ENCODE assay signal across 28 cellular contexts in genomic region chrX:41887691-41888090, GRCh38.
"Had no signal": no experiment of that assay in that cellular context is flagged by ENCODE, and none has a peak within 500 bp of the region (broad histone marks: within the 10 kb centered on the region; RNA-seq: fewer than 3 reads in every experiment).

No MANE protein-coding gene starts in this region.

- H3K36me3 Mint-ChIP-seq: immature natural killer cell; naive B cell; stimulated activated memory B cell treated with anti-CD40 and anti-IgM and Interleukin-4, amounts not matched to agents 10 μg/mL and 1 μg/mL and 100 μg/mL, for 72 hours had no signal

- FAIRE-seq: pancreas, small intestine had no signal

- H3K4me1 ChIP-seq: pancreas, psoas muscle, sigmoid colon, testis, transverse colon had no signal

- H3K27ac Mint-ChIP-seq: activated CD8-positive, alpha-beta memory T cell treated with anti-CD3 and anti-CD28 coated beads, Interleukin-2, amount 10 ng/mL, durations not matched to agents 7 days and 5 days; activated naive CD8-positive, alpha-beta T cell treated with anti-CD3 and anti-CD28 coated beads, Interleukin-2, amount 10 ng/mL, durations not matched to agents 7 days and 5 days; immature natural killer cell; mesothelial cell of epicardium; stimulated activated memory B cell treated with anti-CD40 and anti-IgM and Interleukin-4, amounts not matched to agents 10 μg/mL and 1 μg/mL and 100 μg/mL, for 72 hours; T-helper 17 cell had no signal

- H3K9me3 ChIP-seq: pancreas, psoas muscle, sigmoid colon, testis, transverse colon had no signal

- H3K27ac ChIP-seq: brain microvascular endothelial cell, pancreas, psoas muscle, sigmoid colon, testis, transverse colon, WERI-Rb-1 had no signal

- H3K4me1 Mint-ChIP-seq: mesothelial cell of epicardium, neural crest cell had no signal

- DNase-seq: activated CD4-positive, alpha-beta T cell treated with anti-CD3 and anti-CD28 coated beads, Interleukin-2, amount 50 U/mL, for 48 hours; activated CD8-positive, alpha-beta memory T cell treated with anti-CD3 and anti-CD28 coated beads, Interleukin-2, amount 10 ng/mL, durations not matched to agents 7 days and 5 days; activated naive CD8-positive, alpha-beta T cell treated with anti-CD3 and anti-CD28 coated beads, Interleukin-2, amount 10 ng/mL, durations not matched to agents 7 days and 5 days; amniotic stem cell; brain microvascular endothelial cell; cortex of kidney; effector memory CD8-positive, alpha-beta T cell; foreskin fibroblast; head of caudate nucleus; hypothalamus; immature natural killer cell; kidney; left colon; naive B cell; nucleus accumbens; pancreas; psoas muscle; sigmoid colon; small intestine; stimulated activated CD4-positive, alpha-beta T cell treated with anti-CD3 and anti-CD28 coated beads, Interleukin-4, amount 100 ng/mL, for 24 hours; T-helper 17 cell; T1000; testis; transverse colon; WERI-Rb-1 had no signal

- H3K36me3 ChIP-seq: brain microvascular endothelial cell, pancreas, sigmoid colon, transverse colon, WERI-Rb-1 had no signal

- H3K27me3 Mint-ChIP-seq: activated CD8-positive, alpha-beta memory T cell treated with anti-CD3 and anti-CD28 coated beads, Interleukin-2, amount 10 ng/mL, durations not matched to agents 7 days and 5 days; activated naive CD8-positive, alpha-beta T cell treated with anti-CD3 and anti-CD28 coated beads, Interleukin-2, amount 10 ng/mL, durations not matched to agents 7 days and 5 days; effector memory CD8-positive, alpha-beta T cell; naive B cell; stimulated activated memory B cell treated with anti-CD40 and anti-IgM and Interleukin-4, amounts not matched to agents 10 μg/mL and 1 μg/mL and 100 μg/mL, for 72 hours; T-helper 17 cell had no signal

- H3K9me3 Mint-ChIP-seq: effector memory CD8-positive, alpha-beta T cell; immature natural killer cell; stimulated activated memory B cell treated with anti-CD40 and anti-IgM and Interleukin-4, amounts not matched to agents 10 μg/mL and 1 μg/mL and 100 μg/mL, for 72 hours had no signal

- H3K4me3 Mint-ChIP-seq: activated CD8-positive, alpha-beta memory T cell treated with anti-CD3 and anti-CD28 coated beads, Interleukin-2, amount 10 ng/mL, durations not matched to agents 7 days and 5 days; activated naive CD8-positive, alpha-beta T cell treated with anti-CD3 and anti-CD28 coated beads, Interleukin-2, amount 10 ng/mL, durations not matched to agents 7 days and 5 days; immature natural killer cell; mesothelial cell of epicardium; naive B cell; neural crest cell; stimulated activated memory B cell treated with anti-CD40 and anti-IgM and Interleukin-4, amounts not matched to agents 10 μg/mL and 1 μg/mL and 100 μg/mL, for 72 hours; T-helper 17 cell had no signal

- H3K27me3 ChIP-seq: brain microvascular endothelial cell, sigmoid colon, testis, transverse colon had no signal

- H3K4me3 ChIP-seq: pancreas, psoas muscle, sigmoid colon, testis, transverse colon had no signal
